In genomic region chr15:57866149-57866736, GRCh38 we compare ENCODE assay signal across 9 cellular contexts.
DNase-seq lines count a peak whose midpoint lies in the region; ATAC-seq and TF ChIP-seq lines count a peak whose summit lies in the region.
"Had no signal": no experiment of that assay in that cellular context is flagged by ENCODE, and none has a peak within 500 bp of the region (broad histone marks: within the 10 kb centered on the region; RNA-seq: fewer than 3 reads in every experiment).

No MANE protein-coding gene starts in this region.

- H3K4me3 ChIP-seq in GM23248 (no peak overlapping the region), fibroblast of lung (replicated peaks in 1 of 4; ENCODE audit: control extremely low read depth in 1 of 4, insufficient read depth in 1 of 4, low read depth in 3 of 4, low read length in 4 of 4) (no peak overlapping the region)

- H3K79me2 ChIP-seq in GM23248 (ENCODE audit: insufficient read depth) (no peaks in the 10 kb centered on the region), fibroblast of lung (ENCODE audit: control insufficient read depth, insufficient read depth, low read length) (no peaks in the 10 kb centered on the region)

- H3F3A ChIP-seq in GM23248 (ENCODE audit: insufficient read depth) = peaks cover 5% of the 10 kb centered on the region; the same call in 1 of the 2 replicates

- H3K4me1 ChIP-seq in GM23248 (ENCODE audit: insufficient read depth) (peaks cover 8% of the 10 kb centered on the region), fibroblast of lung (ENCODE audit: control insufficient read depth, extremely low read depth, insufficient read depth, low read length) (no peaks in the 10 kb centered on the region)

- H3K4me3 Mint-ChIP-seq in CD14-positive monocyte (no peak overlapping the region), osteocyte (ENCODE audit: unreplicated experiment) (no peak overlapping the region)
- H3K4me3 Mint-ChIP-seq: IgD-negative memory B cell had no signal

- in situ Hi-C loops in GM23248 (cut with MboI) = loop anchor here (10.0 to 25.0 kb wide), 2 partner anchors 209 to 229 kb away; no protein-coding TSS in a partner anchor

- H3K27ac Mint-ChIP-seq in CD14-positive monocyte (no peak overlapping the region), osteocyte (ENCODE audit: unreplicated experiment) (no peak overlapping the region)

- no peak overlapping the region for H3K4me2 ChIP-seq in GM23248 (ENCODE audit: unreplicated experiment)
- no peak overlapping the region for H3K4me2 ChIP-seq in fibroblast of lung (ENCODE audit: extremely low read depth, insufficient read depth, low read length)

- H3K9me2 ChIP-seq in GM23248 (ENCODE audit: insufficient read depth) = no peaks in the 10 kb centered on the region

- no peaks in the 10 kb centered on the region for H3K36me3 Mint-ChIP-seq in CD14-positive monocyte
- no peaks in the 10 kb centered on the region for H3K36me3 Mint-ChIP-seq in osteocyte (ENCODE audit: unreplicated experiment)
- H3K36me3 Mint-ChIP-seq: IgD-negative memory B cell had no signal

- H3K36me3 ChIP-seq in GM23248 (ENCODE audit: low read depth) (no peaks in the 10 kb centered on the region), fibroblast of lung (ENCODE audit: control insufficient read depth, insufficient read depth, low read length) (no peaks in the 10 kb centered on the region)

- H3K9me3 ChIP-seq in GM23248 (ENCODE audit: low read depth) (no peaks in the 10 kb centered on the region), fibroblast of lung (ENCODE audit: control insufficient read depth, insufficient read depth, low read depth, low read length) (no peaks in the 10 kb centered on the region)

- ATAC-seq in HG03342 (IDR thresholded peaks at IDR 0.05; ENCODE audit: unreplicated experiment) (no peak), HG03442 (IDR thresholded peaks at IDR 0.05; ENCODE audit: unreplicated experiment) (no peak)

- no peak overlapping the region for H3K9ac ChIP-seq in GM23248
- H3K9ac ChIP-seq in fibroblast of lung (ENCODE audit: insufficient read depth, low read length) = no peak overlapping the region

- H3K9me3 Mint-ChIP-seq in CD14-positive monocyte (peaks cover 0 to 8% (median 6%) of the 10 kb centered on the region in 7 donors), osteocyte (ENCODE audit: unreplicated experiment) (no peaks in the 10 kb centered on the region)

- intact Hi-C loops in CD14-positive monocyte (cut with micrococcal nuclease) = no loop called here

- H3K27me3 Mint-ChIP-seq in CD14-positive monocyte (ENCODE audit: low read depth in 3 of 3) (peaks cover 18 to 52% (median 33%) of the 10 kb centered on the region in 3 donors), osteocyte (ENCODE audit: unreplicated experiment) (peaks cover 17% of the 10 kb centered on the region)

- DNase-seq in CD14-positive monocyte (ENCODE audit: low spot score) (peak; percentile 49), GM23248 (peak; percentile 72), NCI-H748 (lab: John Stamatoyannopoulos, UW; ENCODE audit: unreplicated experiment) (peak; percentile 46), fibroblast of lung (ENCODE audit: low read depth in 2 of 2) (peak; percentile 15 to 27), osteocyte (ENCODE audit: extremely low spot score, unreplicated experiment) (no peak)
- DNase-seq in activated CD8-positive, alpha-beta memory T cell treated with anti-CD3 and anti-CD28 coated beads for 24 hours = peak; percentile 75

- H3K27me3 ChIP-seq in GM23248 (replicated peaks; ENCODE audit: insufficient read depth) = no peaks in the 10 kb centered on the region
- H3K27me3 ChIP-seq in fibroblast of lung (ENCODE audit: control insufficient read depth, insufficient read depth, low read length) = peaks cover 2% of the 10 kb centered on the region

- H3K4me1 Mint-ChIP-seq in CD14-positive monocyte = peaks cover 5% of the 10 kb centered on the region
- H3K4me1 Mint-ChIP-seq in osteocyte (ENCODE audit: unreplicated experiment) = peaks cover 1% of the 10 kb centered on the region

- TF ChIP-seq CTCF in CD14-positive monocyte (IDR thresholded peaks at IDR 0.05) (peak; percentile 59), fibroblast of lung (conservative IDR thresholded peaks at IDR 0.05 in 1 of 2, IDR thresholded peaks at IDR 0.05 in 1 of 2; ENCODE audit: low read depth in 1 of 2, low read length in 2 of 2) (peak; percentile 73 to 77), osteocyte (IDR thresholded peaks at IDR 0.05) (peak; percentile 78)

- WGBS in GM23248 (ENCODE audit: low coverage in 1 of 2, low lambda C conversion rate in 2 of 2, missing lambda C conversion rate in 2 of 2), 2 experiments = 24 to 29% methylated on average over 7 of the region's 7 CpGs

- H4K20me1 ChIP-seq in GM23248 (ENCODE audit: insufficient read depth) = no peaks in the 10 kb centered on the region
- no peaks in the 10 kb centered on the region for H4K20me1 ChIP-seq in fibroblast of lung (ENCODE audit: control insufficient read depth, extremely low read depth, insufficient read depth, low read length)

- H3K27ac ChIP-seq in GM23248 = no peak overlapping the region
- H3K27ac ChIP-seq in fibroblast of lung (ENCODE audit: insufficient read depth, low read length) = no peak overlapping the region

- no peak overlapping the region for H2AFZ ChIP-seq in GM23248
- H2AFZ ChIP-seq in fibroblast of lung (ENCODE audit: low read length) = no peak overlapping the region
